1 cellular context compared by ENCODE assay signal in the genomic region with DNA sequence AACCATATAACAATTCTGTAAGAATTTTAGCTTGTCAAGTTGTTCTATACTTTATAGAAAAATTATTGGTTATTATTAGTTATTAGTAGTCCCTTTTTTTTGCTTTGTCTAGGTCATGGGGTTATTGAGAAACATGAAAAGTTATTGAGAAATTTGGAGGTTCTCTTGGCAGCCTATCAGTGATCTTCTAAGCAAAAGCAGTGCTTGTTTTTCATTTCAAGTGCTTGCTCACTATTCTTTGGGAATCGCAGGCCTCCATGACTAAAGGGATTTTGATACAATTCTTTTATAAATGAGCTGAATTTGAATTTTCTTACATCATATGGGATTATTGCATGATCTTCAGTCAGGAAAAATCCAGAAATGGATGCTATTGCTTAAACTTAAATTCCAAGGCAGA.
TF ChIP-seq lines count a peak whose summit lies in the region.

No MANE protein-coding gene starts in this region.

TF ChIP-seq in GM23338, 12 proteins besides CTCF, POLR2A, EP300 and RAD21:
- TF ChIP-seq, protein P1, sequence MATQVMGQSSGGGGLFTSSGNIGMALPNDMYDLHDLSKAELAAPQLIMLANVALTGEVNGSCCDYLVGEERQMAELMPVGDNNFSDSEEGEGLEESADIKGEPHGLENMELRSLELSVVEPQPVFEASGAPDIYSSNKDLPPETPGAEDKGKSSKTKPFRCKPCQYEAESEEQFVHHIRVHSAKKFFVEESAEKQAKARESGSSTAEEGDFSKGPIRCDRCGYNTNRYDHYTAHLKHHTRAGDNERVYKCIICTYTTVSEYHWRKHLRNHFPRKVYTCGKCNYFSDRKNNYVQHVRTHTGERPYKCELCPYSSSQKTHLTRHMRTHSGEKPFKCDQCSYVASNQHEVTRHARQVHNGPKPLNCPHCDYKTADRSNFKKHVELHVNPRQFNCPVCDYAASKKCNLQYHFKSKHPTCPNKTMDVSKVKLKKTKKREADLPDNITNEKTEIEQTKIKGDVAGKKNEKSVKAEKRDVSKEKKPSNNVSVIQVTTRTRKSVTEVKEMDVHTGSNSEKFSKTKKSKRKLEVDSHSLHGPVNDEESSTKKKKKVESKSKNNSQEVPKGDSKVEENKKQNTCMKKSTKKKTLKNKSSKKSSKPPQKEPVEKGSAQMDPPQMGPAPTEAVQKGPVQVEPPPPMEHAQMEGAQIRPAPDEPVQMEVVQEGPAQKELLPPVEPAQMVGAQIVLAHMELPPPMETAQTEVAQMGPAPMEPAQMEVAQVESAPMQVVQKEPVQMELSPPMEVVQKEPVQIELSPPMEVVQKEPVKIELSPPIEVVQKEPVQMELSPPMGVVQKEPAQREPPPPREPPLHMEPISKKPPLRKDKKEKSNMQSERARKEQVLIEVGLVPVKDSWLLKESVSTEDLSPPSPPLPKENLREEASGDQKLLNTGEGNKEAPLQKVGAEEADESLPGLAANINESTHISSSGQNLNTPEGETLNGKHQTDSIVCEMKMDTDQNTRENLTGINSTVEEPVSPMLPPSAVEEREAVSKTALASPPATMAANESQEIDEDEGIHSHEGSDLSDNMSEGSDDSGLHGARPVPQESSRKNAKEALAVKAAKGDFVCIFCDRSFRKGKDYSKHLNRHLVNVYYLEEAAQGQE (IDR thresholded peaks at IDR 0.05; ENCODE audit: unreplicated experiment) = no peak
- no peak for TF ChIP-seq ZNF331 (CRISPR knock-in tag; IDR thresholded peaks at IDR 0.05; ENCODE audit: low read depth)
- no peak for TF ChIP-seq NANOG (IDR thresholded peaks at IDR 0.05; ENCODE audit: borderline replicate concordance)
- no peak for TF ChIP-seq POLR2AphosphoS5 (IDR thresholded peaks at IDR 0.05; ENCODE audit: low read depth)
- TF ChIP-seq, protein P2, sequence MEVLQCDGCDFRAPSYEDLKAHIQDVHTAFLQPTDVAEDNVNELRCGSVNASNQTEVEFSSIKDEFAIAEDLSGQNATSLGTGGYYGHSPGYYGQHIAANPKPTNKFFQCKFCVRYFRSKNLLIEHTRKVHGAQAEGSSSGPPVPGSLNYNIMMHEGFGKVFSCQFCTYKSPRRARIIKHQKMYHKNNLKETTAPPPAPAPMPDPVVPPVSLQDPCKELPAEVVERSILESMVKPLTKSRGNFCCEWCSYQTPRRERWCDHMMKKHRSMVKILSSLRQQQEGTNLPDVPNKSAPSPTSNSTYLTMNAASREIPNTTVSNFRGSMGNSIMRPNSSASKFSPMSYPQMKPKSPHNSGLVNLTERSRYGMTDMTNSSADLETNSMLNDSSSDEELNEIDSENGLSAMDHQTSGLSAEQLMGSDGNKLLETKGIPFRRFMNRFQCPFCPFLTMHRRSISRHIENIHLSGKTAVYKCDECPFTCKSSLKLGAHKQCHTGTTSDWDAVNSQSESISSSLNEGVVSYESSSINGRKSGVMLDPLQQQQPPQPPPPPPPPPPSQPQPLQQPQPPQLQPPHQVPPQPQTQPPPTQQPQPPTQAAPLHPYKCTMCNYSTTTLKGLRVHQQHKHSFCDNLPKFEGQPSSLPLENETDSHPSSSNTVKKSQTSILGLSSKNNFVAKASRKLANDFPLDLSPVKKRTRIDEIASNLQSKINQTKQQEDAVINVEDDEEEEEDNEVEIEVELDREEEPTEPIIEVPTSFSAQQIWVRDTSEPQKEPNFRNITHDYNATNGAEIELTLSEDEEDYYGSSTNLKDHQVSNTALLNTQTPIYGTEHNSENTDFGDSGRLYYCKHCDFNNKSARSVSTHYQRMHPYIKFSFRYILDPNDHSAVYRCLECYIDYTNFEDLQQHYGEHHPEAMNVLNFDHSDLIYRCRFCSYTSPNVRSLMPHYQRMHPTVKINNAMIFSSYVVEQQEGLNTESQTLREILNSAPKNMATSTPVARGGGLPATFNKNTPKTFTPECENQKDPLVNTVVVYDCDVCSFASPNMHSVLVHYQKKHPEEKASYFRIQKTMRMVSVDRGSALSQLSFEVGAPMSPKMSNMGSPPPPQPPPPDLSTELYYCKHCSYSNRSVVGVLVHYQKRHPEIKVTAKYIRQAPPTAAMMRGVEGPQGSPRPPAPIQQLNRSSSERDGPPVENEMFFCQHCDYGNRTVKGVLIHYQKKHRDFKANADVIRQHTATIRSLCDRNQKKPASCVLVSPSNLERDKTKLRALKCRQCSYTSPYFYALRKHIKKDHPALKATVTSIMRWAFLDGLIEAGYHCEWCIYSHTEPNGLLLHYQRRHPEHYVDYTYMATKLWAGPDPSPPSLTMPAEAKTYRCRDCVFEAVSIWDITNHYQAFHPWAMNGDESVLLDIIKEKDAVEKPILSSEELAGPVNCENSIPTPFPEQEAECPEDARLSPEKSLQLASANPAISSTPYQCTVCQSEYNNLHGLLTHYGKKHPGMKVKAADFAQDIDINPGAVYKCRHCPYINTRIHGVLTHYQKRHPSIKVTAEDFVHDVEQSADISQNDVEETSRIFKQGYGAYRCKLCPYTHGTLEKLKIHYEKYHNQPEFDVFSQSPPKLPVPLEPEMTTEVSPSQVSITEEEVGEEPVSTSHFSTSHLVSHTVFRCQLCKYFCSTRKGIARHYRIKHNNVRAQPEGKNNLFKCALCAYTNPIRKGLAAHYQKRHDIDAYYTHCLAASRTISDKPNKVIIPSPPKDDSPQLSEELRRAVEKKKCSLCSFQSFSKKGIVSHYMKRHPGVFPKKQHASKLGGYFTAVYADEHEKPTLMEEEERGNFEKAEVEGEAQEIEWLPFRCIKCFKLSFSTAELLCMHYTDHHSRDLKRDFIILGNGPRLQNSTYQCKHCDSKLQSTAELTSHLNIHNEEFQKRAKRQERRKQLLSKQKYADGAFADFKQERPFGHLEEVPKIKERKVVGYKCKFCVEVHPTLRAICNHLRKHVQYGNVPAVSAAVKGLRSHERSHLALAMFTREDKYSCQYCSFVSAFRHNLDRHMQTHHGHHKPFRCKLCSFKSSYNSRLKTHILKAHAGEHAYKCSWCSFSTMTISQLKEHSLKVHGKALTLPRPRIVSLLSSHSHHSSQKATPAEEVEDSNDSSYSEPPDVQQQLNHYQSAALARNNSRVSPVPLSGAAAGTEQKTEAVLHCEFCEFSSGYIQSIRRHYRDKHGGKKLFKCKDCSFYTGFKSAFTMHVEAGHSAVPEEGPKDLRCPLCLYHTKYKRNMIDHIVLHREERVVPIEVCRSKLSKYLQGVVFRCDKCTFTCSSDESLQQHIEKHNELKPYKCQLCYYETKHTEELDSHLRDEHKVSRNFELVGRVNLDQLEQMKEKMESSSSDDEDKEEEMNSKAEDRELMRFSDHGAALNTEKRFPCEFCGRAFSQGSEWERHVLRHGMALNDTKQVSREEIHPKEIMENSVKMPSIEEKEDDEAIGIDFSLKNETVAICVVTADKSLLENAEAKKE (CRISPR knock-in tag; IDR thresholded peaks at IDR 0.05) = no peak
- TF ChIP-seq, protein P3, sequence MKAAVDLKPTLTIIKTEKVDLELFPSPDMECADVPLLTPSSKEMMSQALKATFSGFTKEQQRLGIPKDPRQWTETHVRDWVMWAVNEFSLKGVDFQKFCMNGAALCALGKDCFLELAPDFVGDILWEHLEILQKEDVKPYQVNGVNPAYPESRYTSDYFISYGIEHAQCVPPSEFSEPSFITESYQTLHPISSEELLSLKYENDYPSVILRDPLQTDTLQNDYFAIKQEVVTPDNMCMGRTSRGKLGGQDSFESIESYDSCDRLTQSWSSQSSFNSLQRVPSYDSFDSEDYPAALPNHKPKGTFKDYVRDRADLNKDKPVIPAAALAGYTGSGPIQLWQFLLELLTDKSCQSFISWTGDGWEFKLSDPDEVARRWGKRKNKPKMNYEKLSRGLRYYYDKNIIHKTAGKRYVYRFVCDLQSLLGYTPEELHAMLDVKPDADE (IDR thresholded peaks at IDR 0.05) = no peak
- no peak for TF ChIP-seq JUNB (IDR thresholded peaks at IDR 0.05; ENCODE audit: unreplicated experiment)
- no peak for TF ChIP-seq EZH2 (IDR thresholded peaks at IDR 0.05; ENCODE audit: low read depth, unreplicated experiment)
- TF ChIP-seq EZH2phosphoT487 (IDR thresholded peaks at IDR 0.05; ENCODE audit: unreplicated experiment) = no peak
- TF ChIP-seq CREB1 (CRISPR knock-in tag; IDR thresholded peaks at IDR 0.05; ENCODE audit: low read depth) = no peak
- TF ChIP-seq ZNF114 (CRISPR knock-in tag; IDR thresholded peaks at IDR 0.05) = no peak
- TF ChIP-seq STAT1 (IDR thresholded peaks at IDR 0.05; ENCODE audit: unreplicated experiment) = no peak
